8 cellular contexts compared by ENCODE assay signal in genomic region chr15:84982301-84982920, GRCh38. TPM values are rescaled to one million over a fixed set of nuclear protein-coding genes. Genes with fewer than 3 reads are reported as not detected.
A peak's percentile ranks its signal among the peaks of the same experiment; 100 is the strongest.
DNase-seq lines count a peak whose midpoint lies in the region; ATAC-seq and TF ChIP-seq lines count a peak whose summit lies in the region.

No MANE protein-coding gene starts in this region.

- no peak for ATAC-seq in natural killer cell treated with Interleukin-12 subunit alpha and Interleukin-12 subunit beta and Interleukin-15 and Interleukin-18, amount 100 ng/mL, for 72 hours

- H3K27ac Mint-ChIP-seq in Calu3 (ENCODE audit: unreplicated experiment) (peak overlapping the region; percentile 84), IgD-negative memory B cell (peak overlapping the region; percentile 93)
- H3K27ac Mint-ChIP-seq in natural killer cell treated with Interleukin-12 subunit alpha and Interleukin-12 subunit beta and Interleukin-15 and Interleukin-18, amount 100 ng/mL, for 72 hours = peak overlapping the region; percentile 63 to 91

- TF ChIP-seq EP300 in esophagus muscularis mucosa (IDR thresholded peaks at IDR 0.05) = no peak

- no peak for TF ChIP-seq CTCF in Calu3 (IDR thresholded peaks at IDR 0.05; ENCODE audit: unreplicated experiment)
- TF ChIP-seq CTCF in esophagus muscularis mucosa (IDR thresholded peaks at IDR 0.05) = no peak

- H3K4me1 ChIP-seq in esophagus muscularis mucosa = peaks cover 28 to 53% (median 46%) of the 10 kb centered on the region in 4 donors
- H3K4me1 ChIP-seq in stomach smooth muscle (ENCODE audit: control insufficient read depth, insufficient read depth, low read length) = peaks cover 21% of the 10 kb centered on the region

- H3K9me3 ChIP-seq in esophagus muscularis mucosa (no peaks in the 10 kb centered on the region), stomach smooth muscle (ENCODE audit: control insufficient read depth in 2 of 2, low read length in 2 of 2) (no peaks in the 10 kb centered on the region)

- CTCF ChIA-PET in Calu3 (lab: Charles Lee) = interaction anchor here (1.7 kb wide), 1 partner anchor 12 kb away, joined by 5 read pairs; no protein-coding TSS in a partner anchor

- H3K4me3 Mint-ChIP-seq in Calu3 (ENCODE audit: low read depth, unreplicated experiment) (peak overlapping the region; percentile 97), IgD-negative memory B cell (peak overlapping the region; percentile 91 to 96 (median 95))
- H3K4me3 Mint-ChIP-seq in natural killer cell treated with Interleukin-12 subunit alpha and Interleukin-12 subunit beta and Interleukin-15 and Interleukin-18, amount 100 ng/mL, for 72 hours = peak overlapping the region; percentile 86

- peak; percentile 42 for DNase-seq in Calu3
- DNase-seq in activated T-cell treated with anti-CD3 and anti-CD28 coated beads for 1 hour (ENCODE audit: low read depth) = peak; percentile 36
- no peak for DNase-seq in esophagus muscularis mucosa (ENCODE audit: extremely low spot score)
- DNase-seq in natural killer cell treated with Interleukin-12 subunit alpha and Interleukin-12 subunit beta and Interleukin-15 and Interleukin-18, amount 100 ng/mL, for 72 hours (ENCODE audit: low spot score) = peak; percentile 78
- DNase-seq in superior temporal gyrus (ENCODE audit: extremely low spot score) = no peak
- no peak for DNase-seq in NCI-H1048 (lab: John Stamatoyannopoulos, UW)

- intact Hi-C loops in Calu3 (cut with micrococcal nuclease; ENCODE audit: unreplicated experiment) (no loop called here), esophagus muscularis mucosa (cut with DNase I) (loop anchor here (10.0 kb wide), 1 partner anchor 62 kb away; no protein-coding TSS in a partner anchor)

- H3K4me1 Mint-ChIP-seq in Calu3 (ENCODE audit: low read depth, unreplicated experiment) (peaks cover 28% of the 10 kb centered on the region), IgD-negative memory B cell (peaks cover 7 to 30% (median 24%) of the 10 kb centered on the region in 3 donors)
- H3K4me1 Mint-ChIP-seq in natural killer cell treated with Interleukin-12 subunit alpha and Interleukin-12 subunit beta and Interleukin-15 and Interleukin-18, amount 100 ng/mL, for 72 hours (ENCODE audit: low read depth in 2 of 2) = peaks cover 31 to 34% of the 10 kb centered on the region in 2 donors

- peak overlapping the region; percentile 78 to 95 (median 87) for H3K4me3 ChIP-seq in esophagus muscularis mucosa
- H3K4me3 ChIP-seq in stomach smooth muscle (ENCODE audit: low read length in 2 of 2) = peak overlapping the region; percentile 87 to 89

- peak overlapping the region; percentile 72 to 73 for H3K9ac ChIP-seq in stomach smooth muscle (ENCODE audit: low read length in 2 of 2)

- TF ChIP-seq POLR2A in esophagus muscularis mucosa (IDR thresholded peaks at IDR 0.05; ENCODE audit: low read depth) = no peak

- WGBS in esophagus muscularis mucosa = 15% methylated on average over 28 of the region's 46 CpGs

- H3K36me3 ChIP-seq in esophagus muscularis mucosa (no peaks in the 10 kb centered on the region), stomach smooth muscle (ENCODE audit: control insufficient read depth in 2 of 2, insufficient read depth in 2 of 2, low read length in 2 of 2) (no peaks in the 10 kb centered on the region)

- BruUV-seq in Calu3 (replicated peaks; lab: Mats Ljungman, UMichigan) = no TSS peak

- peaks cover 44% of the 10 kb centered on the region for H3K36me3 Mint-ChIP-seq in Calu3 (ENCODE audit: insufficient read depth, unreplicated experiment)
- no peaks in the 10 kb centered on the region for H3K36me3 Mint-ChIP-seq in IgD-negative memory B cell
- no peaks in the 10 kb centered on the region for H3K36me3 Mint-ChIP-seq in natural killer cell treated with Interleukin-12 subunit alpha and Interleukin-12 subunit beta and Interleukin-15 and Interleukin-18, amount 100 ng/mL, for 72 hours

- H3K27ac ChIP-seq in esophagus muscularis mucosa (replicated peaks in 1 of 4) = peak overlapping the region; percentile 93 to 98 (median 96)
- peak overlapping the region; percentile 84 for H3K27ac ChIP-seq in stomach smooth muscle (ENCODE audit: low read length)

- no peaks in the 10 kb centered on the region for H3K27me3 Mint-ChIP-seq in Calu3 (ENCODE audit: unreplicated experiment)
- no peaks in the 10 kb centered on the region for H3K27me3 Mint-ChIP-seq in IgD-negative memory B cell
- H3K27me3 Mint-ChIP-seq in natural killer cell treated with Interleukin-12 subunit alpha and Interleukin-12 subunit beta and Interleukin-15 and Interleukin-18, amount 100 ng/mL, for 72 hours = peaks cover 0 to 3% of the 10 kb centered on the region in 2 donors

- H3K27me3 ChIP-seq in esophagus muscularis mucosa (no peaks in the 10 kb centered on the region), stomach smooth muscle (ENCODE audit: control insufficient read depth in 1 of 2, insufficient read depth in 2 of 2, low read length in 2 of 2) (no peaks in the 10 kb centered on the region)

- no peaks in the 10 kb centered on the region for H3K9me3 Mint-ChIP-seq in Calu3 (ENCODE audit: low read depth, unreplicated experiment)
- H3K9me3 Mint-ChIP-seq in IgD-negative memory B cell = no peaks in the 10 kb centered on the region
- H3K9me3 Mint-ChIP-seq in natural killer cell treated with Interleukin-12 subunit alpha and Interleukin-12 subunit beta and Interleukin-15 and Interleukin-18, amount 100 ng/mL, for 72 hours = no peaks in the 10 kb centered on the region

RNA-seq across cellular contexts. Expression of gene PDE8A, which starts 0.8 kb away (rescaled TPM):
- total RNA-seq in Calu3 (2022) (65.9 and 66.5 TPM in 2 replicates), esophagus muscularis mucosa (10 to 100 TPM; 31.6 to 36.1 (median 32.5) TPM)
- polyA plus RNA-seq in IgD-negative memory B cell = 3.3 TPM
- 10 to 100 TPM; 27.0 to 32.0 TPM for total RNA-seq in natural killer cell treated with Interleukin-12 subunit alpha and Interleukin-12 subunit beta and Interleukin-15 and Interleukin-18, amount 100 ng/mL, for 72 hours

Comparison
In these comparisons a context has a peak if more than half of its experiments do, and no peak if none do; other contexts are left out.
1. DNase-seq: peak in Calu3 (single experiment), activated T-cell treated with anti-CD3 and anti-CD28 coated beads for 1 hour (single experiment) and natural killer cell treated with Interleukin-12 subunit alpha and Interleukin-12 subunit beta and Interleukin-15 and Interleukin-18, amount 100 ng/mL, for 72 hours (single experiment); none in esophagus muscularis mucosa (single experiment), superior temporal gyrus (single experiment) and NCI-H1048 (single experiment).
2. Peak in every context shown above with its lines, with median percentiles within 50 percentile points of each other: H3K27ac Mint-ChIP-seq and H3K4me3 Mint-ChIP-seq.